Comparison of ENCODE assay signal across 8 cellular contexts in genomic region chr10:123147635-123148413, GRCh38. TPM values are rescaled to one million over a fixed set of nuclear protein-coding genes. Genes with fewer than 3 reads are reported as not detected.
A peak's percentile ranks its signal among the peaks of the same experiment; 100 is the strongest.
DNase-seq lines count a peak whose midpoint lies in the region; ATAC-seq and TF ChIP-seq lines count a peak whose summit lies in the region.

HMX2 (plus strand) TSS chr10:123148136; CDS start chr10:123148379, 243 bp downstream.

- H3K9me3 Mint-ChIP-seq in stimulated activated naive CD8-positive, alpha-beta T cell treated with anti-CD3 and anti-CD28 coated beads, Interleukin-15, Interleukin-2, amounts not matched to agents 100 ng/mL and 50 ng/mL, for 24 hours, result no peaks in the 10 kb centered on the region

- H3K4me3 ChIP-seq in ectodermal cell (ENCODE audit: insufficient read depth, low read depth, low read length) (peak within 1 kb of the TSS; percentile 17), brain microvascular endothelial cell (ENCODE audit: low read depth, low read length) (no peak within 1 kb of the TSS)

- no peaks in the 10 kb centered on the region for H3K36me3 Mint-ChIP-seq in stimulated activated naive CD8-positive, alpha-beta T cell treated with anti-CD3 and anti-CD28 coated beads, Interleukin-15, Interleukin-2, amounts not matched to agents 100 ng/mL and 50 ng/mL, for 24 hours (ENCODE audit: low read depth)

- H3K36me3 ChIP-seq in ectodermal cell (ENCODE audit: control insufficient read depth, insufficient read depth, low read length), result no peaks in the 10 kb centered on the region
- H3K36me3 ChIP-seq in brain microvascular endothelial cell (replicated peaks), result no peaks in the 10 kb centered on the region

- no peaks in the 10 kb centered on the region for H3K9me3 ChIP-seq in ectodermal cell (ENCODE audit: control insufficient read depth, low read length)

- in situ Hi-C loops in brain microvascular endothelial cell (cut with HindIII; ENCODE audit: low pct_ligation_motif_present, low sequenced_read_pairs), result no loop called here

- H3K27ac Mint-ChIP-seq in stimulated activated naive CD8-positive, alpha-beta T cell treated with anti-CD3 and anti-CD28 coated beads, Interleukin-15, Interleukin-2, amounts not matched to agents 100 ng/mL and 50 ng/mL, for 24 hours, result peak within 1 kb of the TSS; percentile 4

- H3K27me3 ChIP-seq in ectodermal cell (ENCODE audit: control insufficient read depth, insufficient read depth, low read length, poor library complexity, severe bottlenecking) (peaks cover 100% of the 10 kb centered on the region), brain microvascular endothelial cell (replicated peaks) (peaks cover 90% of the 10 kb centered on the region)

- peaks cover 19% of the 10 kb centered on the region for H3K4me1 ChIP-seq in ectodermal cell (ENCODE audit: control insufficient read depth, insufficient read depth, low read length)

- H3K27ac ChIP-seq in ectodermal cell (ENCODE audit: insufficient read depth, low read depth, low read length, poor library complexity, severe bottlenecking) (no peak within 1 kb of the TSS), brain microvascular endothelial cell (no peak within 1 kb of the TSS)

- no peak for TF ChIP-seq CTCF in brain microvascular endothelial cell (IDR thresholded peaks at IDR 0.05; ENCODE audit: low read depth, low read length, missing control alignments)

- peaks cover 66% of the 10 kb centered on the region for H3K27me3 Mint-ChIP-seq in stimulated activated naive CD8-positive, alpha-beta T cell treated with anti-CD3 and anti-CD28 coated beads, Interleukin-15, Interleukin-2, amounts not matched to agents 100 ng/mL and 50 ng/mL, for 24 hours

- H3K4me3 Mint-ChIP-seq in stimulated activated naive CD8-positive, alpha-beta T cell treated with anti-CD3 and anti-CD28 coated beads, Interleukin-15, Interleukin-2, amounts not matched to agents 100 ng/mL and 50 ng/mL, for 24 hours, result peak within 1 kb of the TSS; percentile 48

- peak; percentile 75 for DNase-seq in activated CD8-positive, alpha-beta memory T cell treated with anti-CD3 and anti-CD28 coated beads for 24 hours
- no peak for DNase-seq in activated CD8-positive, alpha-beta memory T cell treated with anti-CD3 and anti-CD28 coated beads, Interleukin-2, amount 50 U/mL, for 4 hours
- DNase-seq in NCI-H2171 (lab: John Stamatoyannopoulos, UW) (peak; percentile 24), SKM-1 treated with dmso at 0.1 percent for 144 hours (lab: John Stamatoyannopoulos, UW; ENCODE audit: unreplicated experiment) (no peak), brain microvascular endothelial cell (no peak)

- ATAC-seq in HG03460 (IDR thresholded peaks at IDR 0.05; ENCODE audit: unreplicated experiment), result no peak

- H3K4me1 Mint-ChIP-seq in stimulated activated naive CD8-positive, alpha-beta T cell treated with anti-CD3 and anti-CD28 coated beads, Interleukin-15, Interleukin-2, amounts not matched to agents 100 ng/mL and 50 ng/mL, for 24 hours (ENCODE audit: low read depth), result peaks cover 65% of the 10 kb centered on the region

- WGBS in ectodermal cell, 2 experiments, result 1% methylated on average over 64 of the region's 64 CpGs

RNA-seq across cellular contexts. Expression of gene HMX2, which starts in this region (rescaled TPM):
- polyA plus RNA-seq in ectodermal cell (2013, experiment 1 of 4), result not detected
- 0.57 TPM for polyA plus RNA-seq in ectodermal cell (2013, experiment 2 of 4)
- polyA plus RNA-seq in ectodermal cell (2013, experiment 3 of 4), result 0.43 TPM
- polyA plus RNA-seq in ectodermal cell (2013, experiment 4 of 4), result 0.36 TPM

Comparison
In these comparisons a context has a peak if more than half of its experiments do, and no peak if none do; other contexts are left out.
1. DNase-seq: peak in activated CD8-positive, alpha-beta memory T cell treated with anti-CD3 and anti-CD28 coated beads for 24 hours (single experiment) and NCI-H2171 (single experiment); none in activated CD8-positive, alpha-beta memory T cell treated with anti-CD3 and anti-CD28 coated beads, Interleukin-2, amount 50 U/mL, for 4 hours (single experiment), SKM-1 treated with dmso at 0.1 percent for 144 hours (single experiment) and brain microvascular endothelial cell (single experiment).